Comparison of ENCODE assay signal across 25 cellular contexts in genomic region chr5:64292611-64293215, GRCh38.
A peak's percentile ranks its signal among the peaks of the same experiment; 100 is the strongest.
DNase-seq lines count a peak whose midpoint lies in the region; ATAC-seq and TF ChIP-seq lines count a peak whose summit lies in the region.
"Had no signal": no experiment of that assay in that cellular context is flagged by ENCODE, and none has a peak within 500 bp of the region (broad histone marks: within the 10 kb centered on the region; RNA-seq: fewer than 3 reads in every experiment).

No MANE protein-coding gene starts in this region.

- H3K27me3 ChIP-seq in IMR-90 (ENCODE audit: control insufficient read depth, insufficient read depth, low read length) = no peaks in the 10 kb centered on the region
- H3K27me3 ChIP-seq in mesendoderm (ENCODE audit: insufficient read depth, low read length, poor library complexity) = no peaks in the 10 kb centered on the region
- H3K27me3 ChIP-seq in mammary epithelial cell (ENCODE audit: insufficient read depth, low read length) = no peaks in the 10 kb centered on the region
- H3K27me3 ChIP-seq: body of pancreas, colonic mucosa, stomach, transverse colon had no signal

- H4K20me1 ChIP-seq in IMR-90 (ENCODE audit: insufficient read depth, low read length) = no peaks in the 10 kb centered on the region
- H4K20me1 ChIP-seq in mammary epithelial cell (ENCODE audit: insufficient read depth, low read length) = no peaks in the 10 kb centered on the region

- ATAC-seq in IMR-90 (ENCODE audit: low read depth) = no peak
- ATAC-seq in stimulated activated memory B cell treated with anti-CD40 and anti-IgM and Interleukin-4, amounts not matched to agents 10 μg/mL and 1 μg/mL and 100 μg/mL, for 72 hours = peak; percentile 24
- no peak for ATAC-seq in GM18867 (IDR thresholded peaks at IDR 0.05; ENCODE audit: unreplicated experiment)
- no peak for ATAC-seq in HG02571 (IDR thresholded peaks at IDR 0.05; ENCODE audit: unreplicated experiment)
- ATAC-seq: activated CD8-positive, alpha-beta memory T cell treated with anti-CD3 and anti-CD28 coated beads, Interleukin-2, amount 10 ng/mL, durations not matched to agents 7 days and 5 days; body of pancreas; CD8-positive, alpha-beta T cell; left cardiac atrium; psoas muscle had no signal

- no peaks in the 10 kb centered on the region for H3K4me1 ChIP-seq in IMR-90 (ENCODE audit: control insufficient read depth, insufficient read depth, low read length)
- no peaks in the 10 kb centered on the region for H3K4me1 ChIP-seq in mesendoderm (ENCODE audit: control insufficient read depth, low read depth, low read length)
- peaks cover 3% of the 10 kb centered on the region for H3K4me1 ChIP-seq in mammary epithelial cell (ENCODE audit: insufficient read depth, low read length)
- H3K4me1 ChIP-seq: body of pancreas, colonic mucosa, psoas muscle, stomach, transverse colon had no signal

- H3K18ac ChIP-seq in IMR-90 (ENCODE audit: low read depth, low read length) (no peak overlapping the region), mesendoderm (ENCODE audit: low read length) (no peak overlapping the region)

- DNase-seq in IMR-90 (no peak), fibroblast of pulmonary artery (ENCODE audit: low read depth) (peak; percentile 21), mesendoderm (peak; percentile 7), mammary epithelial cell (no peak)
- DNase-seq: activated CD8-positive, alpha-beta memory T cell treated with anti-CD3 and anti-CD28 coated beads, Interleukin-2, amount 10 ng/mL, durations not matched to agents 7 days and 5 days; CD8-positive, alpha-beta T cell; colonic mucosa; DMS79; H9; left cardiac atrium; MM.1S; NCI-H1694 treated with DMSO at 0.1 percent for 48 hours; NCI-H69; psoas muscle; stimulated activated CD4-positive, alpha-beta T cell treated with anti-CD3 and anti-CD28 coated beads, Interleukin-4, amount 100 ng/mL, for 4 hours; stomach; transverse colon had no signal

- no peaks in the 10 kb centered on the region for H3K36me3 ChIP-seq in IMR-90 (ENCODE audit: control insufficient read depth, insufficient read depth, low read length)
- H3K36me3 ChIP-seq in mesendoderm (ENCODE audit: control insufficient read depth, insufficient read depth, low read length) = no peaks in the 10 kb centered on the region
- peaks cover 2% of the 10 kb centered on the region for H3K36me3 ChIP-seq in mammary epithelial cell (ENCODE audit: insufficient read depth, low read length)
- H3K36me3 ChIP-seq: colonic mucosa, stomach, transverse colon had no signal

- TF ChIP-seq CTCF in IMR-90 (conservative IDR thresholded peaks at IDR 0.05; ENCODE audit: low read depth, low read length) (no peak), fibroblast of pulmonary artery (IDR thresholded peaks at IDR 0.05; ENCODE audit: low read length, missing control alignments) (no peak), mammary epithelial cell (conservative IDR thresholded peaks at IDR 0.05 in 1 of 2, IDR thresholded peaks at IDR 0.05 in 1 of 2; ENCODE audit: extremely low read depth in 1 of 2, insufficient read depth in 1 of 2, low read depth in 1 of 2, low read length in 2 of 2) (no peak)

- no peaks in the 10 kb centered on the region for H3K79me1 ChIP-seq in IMR-90 (ENCODE audit: low read depth in 1 of 2, low read length in 2 of 2)
- no peaks in the 10 kb centered on the region for H3K79me1 ChIP-seq in mesendoderm (ENCODE audit: low read length)

- peak overlapping the region; percentile 16 for H2AK9ac ChIP-seq in IMR-90 (replicated peaks; ENCODE audit: low read depth, low read length, poor library complexity)

- no peak overlapping the region for H3K4me2 ChIP-seq in IMR-90 (ENCODE audit: low read depth, low read length)
- H3K4me2 ChIP-seq in mesendoderm (ENCODE audit: low read length) = no peak overlapping the region
- no peak overlapping the region for H3K4me2 ChIP-seq in mammary epithelial cell (ENCODE audit: insufficient read depth, low read depth, low read length)

- H3K4me3 ChIP-seq in IMR-90 (ENCODE audit: insufficient read depth, low read depth, low read length) = no peak overlapping the region
- H3K4me3 ChIP-seq in fibroblast of pulmonary artery (replicated peaks; ENCODE audit: low read depth, low read length) = no peak overlapping the region
- no peak overlapping the region for H3K4me3 ChIP-seq in mesendoderm (ENCODE audit: low read length)
- H3K4me3 ChIP-seq in mammary epithelial cell (replicated peaks in 1 of 3; ENCODE audit: insufficient read depth in 1 of 3, low read depth in 2 of 3, low read length in 3 of 3) = no peak overlapping the region
- H3K4me3 ChIP-seq: body of pancreas, colonic mucosa, psoas muscle, stomach, transverse colon had no signal

- no peak overlapping the region for H4K91ac ChIP-seq in IMR-90 (ENCODE audit: insufficient read depth, low read depth, low read length)

- H2BK5ac ChIP-seq in IMR-90 (ENCODE audit: low read depth, low read length, poor library complexity, severe bottlenecking) (no peak overlapping the region), mesendoderm (ENCODE audit: low read length) (no peak overlapping the region)

- H3K79me2 ChIP-seq in mesendoderm (ENCODE audit: control insufficient read depth, insufficient read depth, low read length) (no peaks in the 10 kb centered on the region), mammary epithelial cell (ENCODE audit: insufficient read depth, low read length) (no peaks in the 10 kb centered on the region)

- no peak overlapping the region for H3K23ac ChIP-seq in IMR-90 (ENCODE audit: low read depth, low read length)
- no peak overlapping the region for H3K23ac ChIP-seq in mesendoderm (ENCODE audit: low read length)

- no peaks in the 10 kb centered on the region for H3K9me3 ChIP-seq in IMR-90 (ENCODE audit: control insufficient read depth, insufficient read depth, low read length)
- H3K9me3 ChIP-seq in mammary epithelial cell (replicated peaks; ENCODE audit: insufficient read depth, low read length) = no peaks in the 10 kb centered on the region
- H3K9me3 ChIP-seq: body of pancreas, colonic mucosa, transverse colon had no signal

- H2BK15ac ChIP-seq in IMR-90 (ENCODE audit: low read depth, low read length) (no peak overlapping the region), mesendoderm (replicated peaks; ENCODE audit: low read depth) (no peak overlapping the region)

- H3K27me3 Mint-ChIP-seq in stimulated activated memory B cell treated with anti-CD40 and anti-IgM and Interleukin-4, amounts not matched to agents 10 μg/mL and 1 μg/mL and 100 μg/mL, for 72 hours = no peaks in the 10 kb centered on the region
- H3K27me3 Mint-ChIP-seq: activated CD8-positive, alpha-beta memory T cell treated with anti-CD3 and anti-CD28 coated beads, Interleukin-2, amount 10 ng/mL, durations not matched to agents 7 days and 5 days; activated naive CD4-positive, alpha-beta T cell treated with anti-CD3 and anti-CD28 coated beads, Interleukin-2, amount 50 U/mL, for 24 hours had no signal

- no TSS peak for BruUV-seq in IMR-90 (replicated peaks; lab: Mats Ljungman, UMichigan)
- BruUV-seq in mammary epithelial cell (replicated peaks; lab: Mats Ljungman, UMichigan) = no TSS peak

- dilution Hi-C loops in IMR-90 (cut with HindIII; ENCODE audit: low sequenced_read_pairs, unreplicated experiment) (no loop called here), mammary epithelial cell (cut with HindIII; ENCODE audit: low sequenced_read_pairs) (no loop called here)

- H3K9me1 ChIP-seq in IMR-90 (ENCODE audit: insufficient read depth, low read length) = no peaks in the 10 kb centered on the region

- intact Hi-C loops in IMR-90 (cut with micrococcal nuclease) = no loop called here
- intact Hi-C loops in mammary epithelial cell (cut with micrococcal nuclease) = no loop called here

- no CpG with 5 or more reads among the region's 3 CpGs for WGBS in IMR-90 (ENCODE audit: extremely low coverage in 2 of 2, insufficient read length in 1 of 2), 2 experiments
- no CpG with 5 or more reads among the region's 3 CpGs for WGBS in mesendoderm (ENCODE audit: extremely low coverage, insufficient coverage, low lambda C conversion rate)
- 100% methylated on average over 3 of the region's 3 CpGs for WGBS in mammary epithelial cell (ENCODE audit: low coverage, missing lambda C conversion rate)

- no peak overlapping the region for H2BK20ac ChIP-seq in IMR-90 (ENCODE audit: low read depth, low read length)

- H3K27ac ChIP-seq in IMR-90 (ENCODE audit: insufficient read depth, low read length) (no peak overlapping the region), mesendoderm (ENCODE audit: low read depth, low read length) (no peak overlapping the region), mammary epithelial cell (ENCODE audit: insufficient read depth, low read depth, low read length) (no peak overlapping the region)
- H3K27ac ChIP-seq: body of pancreas, colonic mucosa, HL-60, psoas muscle, stomach, transverse colon had no signal

- H3K9me3 Mint-ChIP-seq in stimulated activated memory B cell treated with anti-CD40 and anti-IgM and Interleukin-4, amounts not matched to agents 10 μg/mL and 1 μg/mL and 100 μg/mL, for 72 hours = peaks cover 9% of the 10 kb centered on the region
- H3K9me3 Mint-ChIP-seq: activated naive CD4-positive, alpha-beta T cell treated with anti-CD3 and anti-CD28 coated beads, Interleukin-2, amount 50 U/mL, for 24 hours; H9 had no signal

- no peaks in the 10 kb centered on the region for H3K36me3 Mint-ChIP-seq in stimulated activated memory B cell treated with anti-CD40 and anti-IgM and Interleukin-4, amounts not matched to agents 10 μg/mL and 1 μg/mL and 100 μg/mL, for 72 hours
- H3K36me3 Mint-ChIP-seq: activated CD8-positive, alpha-beta memory T cell treated with anti-CD3 and anti-CD28 coated beads, Interleukin-2, amount 10 ng/mL, durations not matched to agents 7 days and 5 days; activated naive CD4-positive, alpha-beta T cell treated with anti-CD3 and anti-CD28 coated beads, Interleukin-2, amount 50 U/mL, for 24 hours; CD8-positive, alpha-beta T cell had no signal

- no peak for TF ChIP-seq RAD21 in IMR-90 (IDR thresholded peaks at IDR 0.05; ENCODE audit: low read length)

- no peak overlapping the region for H4K8ac ChIP-seq in IMR-90 (ENCODE audit: low read depth in 2 of 2, low read length in 2 of 2)
- no peak overlapping the region for H4K8ac ChIP-seq in mesendoderm (ENCODE audit: low read depth, low read length)

- H2BK120ac ChIP-seq in IMR-90 (ENCODE audit: low read depth, low read length) (no peak overlapping the region), mesendoderm (ENCODE audit: low read depth, low read length) (no peak overlapping the region)

- no peaks in the 10 kb centered on the region for H3K4me1 Mint-ChIP-seq in stimulated activated memory B cell treated with anti-CD40 and anti-IgM and Interleukin-4, amounts not matched to agents 10 μg/mL and 1 μg/mL and 100 μg/mL, for 72 hours
- H3K4me1 Mint-ChIP-seq: activated CD8-positive, alpha-beta memory T cell treated with anti-CD3 and anti-CD28 coated beads, Interleukin-2, amount 10 ng/mL, durations not matched to agents 7 days and 5 days; activated naive CD4-positive, alpha-beta T cell treated with anti-CD3 and anti-CD28 coated beads, Interleukin-2, amount 50 U/mL, for 24 hours; H9; mesothelial cell of epicardium had no signal

- H2AFZ ChIP-seq in IMR-90 (replicated peaks; ENCODE audit: low read length, poor library complexity) (no peak overlapping the region), mammary epithelial cell (ENCODE audit: low read depth, low read length) (no peak overlapping the region)

- no peak overlapping the region for H3K4me3 Mint-ChIP-seq in stimulated activated memory B cell treated with anti-CD40 and anti-IgM and Interleukin-4, amounts not matched to agents 10 μg/mL and 1 μg/mL and 100 μg/mL, for 72 hours
- H3K4me3 Mint-ChIP-seq: activated CD8-positive, alpha-beta memory T cell treated with anti-CD3 and anti-CD28 coated beads, Interleukin-2, amount 10 ng/mL, durations not matched to agents 7 days and 5 days; activated naive CD4-positive, alpha-beta T cell treated with anti-CD3 and anti-CD28 coated beads, Interleukin-2, amount 50 U/mL, for 24 hours; activated T-helper 1 cell treated with anti-CD3 and anti-CD28 coated beads, Interleukin-12 subunit alpha, Interleukin-12 subunit beta, Interleukin-2, Interleukin-4 antibody, amounts not matched to agents 30 ng/mL and 10 ng/mL and 1 ng/mL, durations not matched to agents 14 hours and 24 hours and 36 hours; CD8-positive, alpha-beta T cell; H9; mesothelial cell of epicardium had no signal

- no peak overlapping the region for H3K56ac ChIP-seq in IMR-90 (ENCODE audit: extremely low read depth, insufficient read depth, low read length)
- no peak overlapping the region for H3K56ac ChIP-seq in mesendoderm (ENCODE audit: low read length)

- POLR2A ChIA-PET in IMR-90 (lab: Charles Lee; ENCODE audit: unreplicated experiment) = no interaction called here

- TF ChIP-seq POLR2A in IMR-90 (IDR thresholded peaks at IDR 0.05; ENCODE audit: low read depth, low read length) = no peak

- in situ Hi-C loops in IMR-90 (cut with MboI; ENCODE audit: low sequenced_read_pairs) (no loop called here), mammary epithelial cell (cut with MboI; ENCODE audit: low sequenced_read_pairs in 2 of 2) (no loop called here)

- no peak overlapping the region for H3K9ac ChIP-seq in IMR-90 (ENCODE audit: low read depth, low read length)
- H3K9ac ChIP-seq in mesendoderm (ENCODE audit: low read length) = no peak overlapping the region
- H3K9ac ChIP-seq in mammary epithelial cell (ENCODE audit: insufficient read depth, low read length) = no peak overlapping the region

- no peak overlapping the region for H3K27ac Mint-ChIP-seq in stimulated activated memory B cell treated with anti-CD40 and anti-IgM and Interleukin-4, amounts not matched to agents 10 μg/mL and 1 μg/mL and 100 μg/mL, for 72 hours
- H3K27ac Mint-ChIP-seq: activated CD8-positive, alpha-beta memory T cell treated with anti-CD3 and anti-CD28 coated beads, Interleukin-2, amount 10 ng/mL, durations not matched to agents 7 days and 5 days; activated naive CD4-positive, alpha-beta T cell treated with anti-CD3 and anti-CD28 coated beads, Interleukin-2, amount 50 U/mL, for 24 hours; activated T-helper 1 cell treated with anti-CD3 and anti-CD28 coated beads, Interleukin-12 subunit alpha, Interleukin-12 subunit beta, Interleukin-2, Interleukin-4 antibody, amounts not matched to agents 30 ng/mL and 10 ng/mL and 1 ng/mL, durations not matched to agents 14 hours and 24 hours and 36 hours; CD8-positive, alpha-beta T cell; mesothelial cell of epicardium had no signal

- CTCF ChIA-PET in IMR-90 (lab: Yijun Ruan, JAX) (interaction anchor here (0.9 kb wide), 1 partner anchor 9 kb away, joined by 3 read pairs; no protein-coding TSS in a partner anchor), mammary epithelial cell (lab: Charles Lee; ENCODE audit: low non-redundant PET) (no interaction called here)

- no peak overlapping the region for H3K14ac ChIP-seq in IMR-90 (replicated peaks; ENCODE audit: low read depth, low read length)

- H4K5ac ChIP-seq in IMR-90 (ENCODE audit: low read depth, low read length) (no peak overlapping the region), mesendoderm (ENCODE audit: low read length) (no peak overlapping the region)

- no peak overlapping the region for H3K4ac ChIP-seq in IMR-90 (ENCODE audit: low read depth, low read length)
- H3K4ac ChIP-seq in mesendoderm (ENCODE audit: low read depth, low read length) = no peak overlapping the region

- H2AK5ac ChIP-seq in IMR-90 (ENCODE audit: low read depth, low read length) = no peak overlapping the region
- H2AK5ac ChIP-seq in mesendoderm (ENCODE audit: low read length) = no peak overlapping the region

Comparison
In these comparisons a context has a peak if more than half of its experiments do, and no peak if none do; other contexts are left out.
1. DNase-seq: peak in fibroblast of pulmonary artery (single experiment) and mesendoderm (single experiment); none in IMR-90 (single experiment) and mammary epithelial cell (single experiment).